Comparison of ENCODE assay signal across 2 cellular contexts in genomic region chr7:20194586-20194985, GRCh38.
TF ChIP-seq lines count a peak whose summit lies in the region.

No MANE protein-coding gene starts in this region.

TF ChIP-seq in IMR-90, 13 proteins besides CTCF, POLR2A, EP300 and RAD21:
- TF ChIP-seq, protein P1, sequence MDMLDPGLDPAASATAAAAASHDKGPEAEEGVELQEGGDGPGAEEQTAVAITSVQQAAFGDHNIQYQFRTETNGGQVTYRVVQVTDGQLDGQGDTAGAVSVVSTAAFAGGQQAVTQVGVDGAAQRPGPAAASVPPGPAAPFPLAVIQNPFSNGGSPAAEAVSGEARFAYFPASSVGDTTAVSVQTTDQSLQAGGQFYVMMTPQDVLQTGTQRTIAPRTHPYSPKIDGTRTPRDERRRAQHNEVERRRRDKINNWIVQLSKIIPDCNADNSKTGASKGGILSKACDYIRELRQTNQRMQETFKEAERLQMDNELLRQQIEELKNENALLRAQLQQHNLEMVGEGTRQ (IDR thresholded peaks at IDR 0.05; ENCODE audit: low read depth, low read length): no peak

TF ChIP-seq in neural cell, 6 proteins besides CTCF, POLR2A, EP300 and RAD21 (continued from another document):
- TF ChIP-seq REST (IDR thresholded peaks at IDR 0.05; ENCODE audit: borderline replicate concordance) (no peak), EZH2 (IDR thresholded peaks at IDR 0.05; ENCODE audit: borderline replicate concordance, insufficient read depth, low read length, poor library complexity, severe bottlenecking) (no peak)
TF ChIP-seq in neural cell: peak in this region for 0.
